In the genomic region with DNA sequence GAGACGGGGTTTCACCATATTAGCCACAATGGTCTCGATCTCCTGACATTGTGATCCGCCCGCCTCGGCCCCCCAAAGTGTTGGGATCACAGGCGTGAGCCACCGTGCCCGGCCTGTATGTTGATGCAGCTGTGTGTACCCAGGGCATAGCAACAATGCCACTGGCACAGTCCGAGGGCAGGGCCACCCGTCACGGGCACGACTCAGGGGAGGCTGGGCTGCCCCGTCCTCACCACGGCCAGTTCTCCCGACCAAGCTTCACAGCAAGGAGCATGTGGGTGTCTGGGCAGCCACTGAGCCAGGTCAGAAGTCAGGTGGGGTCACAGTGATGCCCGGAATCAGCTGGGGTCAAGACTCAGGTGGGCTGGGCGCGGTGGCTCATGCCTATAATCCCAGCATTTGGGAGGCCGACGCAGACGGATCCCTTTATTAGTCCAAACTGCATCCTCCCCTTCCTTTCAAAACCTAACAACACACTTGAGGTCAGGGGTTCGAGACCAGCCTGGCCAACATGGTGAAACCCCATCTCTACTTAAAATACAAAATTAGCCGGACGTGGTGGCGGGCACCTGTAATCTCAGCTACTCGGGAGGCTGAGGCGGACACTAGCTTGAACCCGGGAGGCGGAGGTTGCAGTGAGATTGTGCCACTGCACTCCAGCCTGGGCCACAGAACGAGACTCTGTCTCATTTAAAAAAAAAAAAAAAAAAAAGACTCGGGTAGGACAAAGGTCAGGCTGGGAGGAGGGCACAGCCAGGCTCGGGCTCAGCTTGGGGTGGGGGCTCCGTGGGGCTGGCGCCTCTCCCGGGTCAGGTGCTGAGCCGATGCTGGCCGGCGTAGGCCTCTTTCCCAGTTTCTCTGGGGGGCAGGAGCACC, we compare ENCODE assay signal across 1 cellular context.
TF ChIP-seq lines count a peak whose summit lies in the region.

No MANE protein-coding gene starts in this region.

TF ChIP-seq in H1, 55 proteins besides CTCF, POLR2A, EP300 and RAD21:
- TF ChIP-seq, protein P1, sequence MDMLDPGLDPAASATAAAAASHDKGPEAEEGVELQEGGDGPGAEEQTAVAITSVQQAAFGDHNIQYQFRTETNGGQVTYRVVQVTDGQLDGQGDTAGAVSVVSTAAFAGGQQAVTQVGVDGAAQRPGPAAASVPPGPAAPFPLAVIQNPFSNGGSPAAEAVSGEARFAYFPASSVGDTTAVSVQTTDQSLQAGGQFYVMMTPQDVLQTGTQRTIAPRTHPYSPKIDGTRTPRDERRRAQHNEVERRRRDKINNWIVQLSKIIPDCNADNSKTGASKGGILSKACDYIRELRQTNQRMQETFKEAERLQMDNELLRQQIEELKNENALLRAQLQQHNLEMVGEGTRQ (IDR thresholded peaks at IDR 0.05; ENCODE audit: low read length), result no peak
- no peak for TF ChIP-seq KDM5A (IDR thresholded peaks at IDR 0.05; ENCODE audit: low read length)
- no peak for TF ChIP-seq HDAC2 (IDR thresholded peaks at IDR 0.05; ENCODE audit: borderline replicate concordance in 1 of 2, low read depth in 2 of 2, low read length in 2 of 2)
- no peak for TF ChIP-seq NANOG (IDR thresholded peaks at IDR 0.05; ENCODE audit: insufficient read depth, low read depth, low read length, poor library complexity, severe bottlenecking)
- TF ChIP-seq SP1 (IDR thresholded peaks at IDR 0.05; ENCODE audit: low read depth, low read length), result no peak
- no peak for TF ChIP-seq TAF7 (optimal IDR thresholded peaks at IDR 0.05; ENCODE audit: borderline replicate concordance, low read depth, low read length)
- TF ChIP-seq SRF (IDR thresholded peaks at IDR 0.05; ENCODE audit: low read depth, low read length), result no peak
- TF ChIP-seq SP4 (IDR thresholded peaks at IDR 0.05; ENCODE audit: low read length), result no peak
- TF ChIP-seq HDAC6 (IDR thresholded peaks at IDR 0.05; ENCODE audit: low read depth, low read length), result no peak
